ENCODE assay signal across 1 cellular context in genomic region chr5:79143684-79144379, GRCh38.
TF ChIP-seq lines count a peak whose summit lies in the region.

No MANE protein-coding gene starts in this region.

TF ChIP-seq in SK-N-SH treated with all-trans-retinoic acid at 6 μM for 48 hours, 23 proteins besides CTCF, POLR2A, EP300 and RAD21 (continued from another document):
- TF ChIP-seq, protein P1, sequence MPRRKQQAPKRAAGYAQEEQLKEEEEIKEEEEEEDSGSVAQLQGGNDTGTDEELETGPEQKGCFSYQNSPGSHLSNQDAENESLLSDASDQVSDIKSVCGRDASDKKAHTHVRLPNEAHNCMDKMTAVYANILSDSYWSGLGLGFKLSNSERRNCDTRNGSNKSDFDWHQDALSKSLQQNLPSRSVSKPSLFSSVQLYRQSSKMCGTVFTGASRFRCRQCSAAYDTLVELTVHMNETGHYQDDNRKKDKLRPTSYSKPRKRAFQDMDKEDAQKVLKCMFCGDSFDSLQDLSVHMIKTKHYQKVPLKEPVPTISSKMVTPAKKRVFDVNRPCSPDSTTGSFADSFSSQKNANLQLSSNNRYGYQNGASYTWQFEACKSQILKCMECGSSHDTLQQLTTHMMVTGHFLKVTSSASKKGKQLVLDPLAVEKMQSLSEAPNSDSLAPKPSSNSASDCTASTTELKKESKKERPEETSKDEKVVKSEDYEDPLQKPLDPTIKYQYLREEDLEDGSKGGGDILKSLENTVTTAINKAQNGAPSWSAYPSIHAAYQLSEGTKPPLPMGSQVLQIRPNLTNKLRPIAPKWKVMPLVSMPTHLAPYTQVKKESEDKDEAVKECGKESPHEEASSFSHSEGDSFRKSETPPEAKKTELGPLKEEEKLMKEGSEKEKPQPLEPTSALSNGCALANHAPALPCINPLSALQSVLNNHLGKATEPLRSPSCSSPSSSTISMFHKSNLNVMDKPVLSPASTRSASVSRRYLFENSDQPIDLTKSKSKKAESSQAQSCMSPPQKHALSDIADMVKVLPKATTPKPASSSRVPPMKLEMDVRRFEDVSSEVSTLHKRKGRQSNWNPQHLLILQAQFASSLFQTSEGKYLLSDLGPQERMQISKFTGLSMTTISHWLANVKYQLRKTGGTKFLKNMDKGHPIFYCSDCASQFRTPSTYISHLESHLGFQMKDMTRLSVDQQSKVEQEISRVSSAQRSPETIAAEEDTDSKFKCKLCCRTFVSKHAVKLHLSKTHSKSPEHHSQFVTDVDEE (CRISPR knock-in tag; IDR thresholded peaks at IDR 0.05): no peak
TF ChIP-seq in SK-N-SH treated with all-trans-retinoic acid at 6 μM for 48 hours: peak in this region for 1.
